ENCODE assay signal across 1 cellular context in the genomic region with DNA sequence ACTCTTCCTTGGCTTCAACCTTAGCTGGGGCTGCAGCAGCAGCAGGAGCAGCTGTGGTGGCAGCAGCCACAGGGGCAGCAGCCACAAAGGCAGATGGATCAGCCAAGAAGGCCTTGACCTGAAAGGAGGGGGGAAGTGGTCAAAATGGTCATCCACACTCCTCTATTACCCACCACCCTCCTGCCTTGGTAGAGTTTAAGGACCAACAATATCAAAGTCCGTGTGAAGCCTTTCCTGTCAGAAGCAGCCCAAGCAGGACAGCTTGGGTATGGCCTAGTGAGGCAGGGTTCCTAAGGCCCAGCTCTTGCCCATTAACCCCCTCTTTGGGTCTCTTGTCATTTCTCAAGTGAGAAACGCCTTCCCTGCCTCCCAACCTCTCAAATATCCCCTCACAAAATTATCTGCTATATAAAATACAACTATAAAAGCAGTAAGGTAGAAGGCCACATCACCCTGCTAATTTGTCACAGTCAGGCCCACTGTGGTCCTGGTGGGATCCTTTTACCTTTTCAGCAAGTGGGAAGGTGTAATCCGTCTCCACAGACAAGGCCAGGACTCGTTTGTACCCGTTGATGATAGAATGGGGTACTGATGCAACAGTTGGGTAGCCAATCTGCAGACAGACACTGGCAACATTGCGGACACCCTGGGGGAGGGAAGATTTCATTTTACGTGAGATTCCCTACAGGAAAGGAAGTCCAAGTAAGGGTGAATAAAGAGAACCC.
TF ChIP-seq lines count a peak whose summit lies in the region.

No MANE protein-coding gene starts in this region.

TF ChIP-seq in GM23338, 12 proteins besides CTCF, POLR2A, EP300 and RAD21:
- peak; percentile 12; the same call in 1 of the 2 replicates for TF ChIP-seq POLR2AphosphoS5 (IDR thresholded peaks at IDR 0.05; ENCODE audit: low read depth)
